25 cellular contexts compared by ENCODE assay signal in genomic region chr15:96807361-96807760, GRCh38.
"Had no signal": no experiment of that assay in that cellular context is flagged by ENCODE, and none has a peak within 500 bp of the region (broad histone marks: within the 10 kb centered on the region; RNA-seq: fewer than 3 reads in every experiment).

No MANE protein-coding gene starts in this region.

- H3K27ac ChIP-seq: colonic mucosa, esophagus squamous epithelium, lower lobe of right lung, neural progenitor cell, prostate gland, sigmoid colon, thoracic aorta, tibial nerve, upper lobe of right lung, uterus had no signal

- H3K27ac Mint-ChIP-seq: dendritic cell treated with granulocyte-macrophage colony-stimulating factor and Interleukin-4, amounts not matched to agents 40 ng/mL and 50 ng/mL, for 4 days; endodermal cell; natural killer cell treated with Interleukin-12 subunit alpha and Interleukin-12 subunit beta and Interleukin-15 and Interleukin-18, amount 100 ng/mL, for 72 hours; neural progenitor cell; stimulated activated memory B cell treated with anti-CD40 and anti-IgM and Interleukin-4, amounts not matched to agents 10 μg/mL and 1 μg/mL and 100 μg/mL, for 72 hours had no signal

- H3K4me3 Mint-ChIP-seq: dendritic cell treated with granulocyte-macrophage colony-stimulating factor and Interleukin-4, amounts not matched to agents 40 ng/mL and 50 ng/mL, for 4 days; endodermal cell; natural killer cell treated with Interleukin-12 subunit alpha and Interleukin-12 subunit beta and Interleukin-15 and Interleukin-18, amount 100 ng/mL, for 72 hours; neural progenitor cell; stimulated activated memory B cell treated with anti-CD40 and anti-IgM and Interleukin-4, amounts not matched to agents 10 μg/mL and 1 μg/mL and 100 μg/mL, for 72 hours had no signal

- ATAC-seq: left ventricle myocardium superior; lower lobe of right lung; natural killer cell treated with Interleukin-12 subunit alpha and Interleukin-12 subunit beta and Interleukin-15 and Interleukin-18, amount 100 ng/mL, for 72 hours; right cardiac atrium; stimulated activated memory B cell treated with anti-CD40 and anti-IgM and Interleukin-4, amounts not matched to agents 10 μg/mL and 1 μg/mL and 100 μg/mL, for 72 hours; stimulated activated naive CD8-positive, alpha-beta T cell treated with anti-CD3 and anti-CD28 coated beads, Interleukin-15, Interleukin-2, amounts not matched to agents 100 U/mL and 50 U/mL, for 24 hours; upper lobe of right lung had no signal

- H3K36me3 Mint-ChIP-seq: natural killer cell treated with Interleukin-12 subunit alpha and Interleukin-12 subunit beta and Interleukin-15 and Interleukin-18, amount 100 ng/mL, for 72 hours; neural progenitor cell; stimulated activated memory B cell treated with anti-CD40 and anti-IgM and Interleukin-4, amounts not matched to agents 10 μg/mL and 1 μg/mL and 100 μg/mL, for 72 hours had no signal

- H3K27me3 Mint-ChIP-seq: dendritic cell treated with granulocyte-macrophage colony-stimulating factor and Interleukin-4, amounts not matched to agents 40 ng/mL and 50 ng/mL, for 4 days; stimulated activated memory B cell treated with anti-CD40 and anti-IgM and Interleukin-4, amounts not matched to agents 10 μg/mL and 1 μg/mL and 100 μg/mL, for 72 hours had no signal

- FAIRE-seq: keratinocyte had no signal

- H3K9me3 Mint-ChIP-seq: dendritic cell treated with granulocyte-macrophage colony-stimulating factor and Interleukin-4, amounts not matched to agents 40 ng/mL and 50 ng/mL, for 4 days; endodermal cell; natural killer cell treated with Interleukin-12 subunit alpha and Interleukin-12 subunit beta and Interleukin-15 and Interleukin-18, amount 100 ng/mL, for 72 hours had no signal

- H3K36me3 ChIP-seq: colonic mucosa, esophagus squamous epithelium, lower lobe of right lung, neural progenitor cell, prostate gland, sigmoid colon, thoracic aorta, tibial nerve, upper lobe of right lung, uterus had no signal

- H3K4me3 ChIP-seq: colonic mucosa, esophagus squamous epithelium, lower lobe of right lung, neural progenitor cell, prostate gland, sigmoid colon, thoracic aorta, tibial nerve, upper lobe of right lung, uterus had no signal

- H3K27me3 ChIP-seq: colonic mucosa, esophagus squamous epithelium, neural progenitor cell, sigmoid colon, tibial nerve, upper lobe of right lung, uterus had no signal

- DNase-seq: central memory CD4-positive, alpha-beta T cell; colonic mucosa; effector CD8-positive, alpha-beta T cell; endodermal cell; erythroblast; esophagus squamous epithelium; foreskin melanocyte; head of caudate nucleus; left ventricle myocardium superior; lower lobe of right lung; right cardiac atrium; sigmoid colon; stimulated activated CD4-positive, alpha-beta T cell treated with anti-CD3 and anti-CD28 coated beads, Interleukin-2, amount 100 ng/mL, for 24 hours; stimulated activated CD4-positive, alpha-beta T cell treated with anti-CD3 and anti-CD28 coated beads, Interleukin-4, amount 100 ng/mL, for 4 hours; stimulated activated naive CD8-positive, alpha-beta T cell treated with anti-CD3 and anti-CD28 coated beads, Interleukin-15, Interleukin-2, amounts not matched to agents 100 U/mL and 50 U/mL, for 24 hours; upper lobe of right lung; uterus had no signal

- H3K4me1 Mint-ChIP-seq: endodermal cell; stimulated activated memory B cell treated with anti-CD40 and anti-IgM and Interleukin-4, amounts not matched to agents 10 μg/mL and 1 μg/mL and 100 μg/mL, for 72 hours had no signal
